In genomic region chr20:8019998-8020247, GRCh38 we compare ENCODE assay signal across 8 cellular contexts. TPM values are rescaled to one million over a fixed set of nuclear protein-coding genes. Genes with fewer than 3 reads are reported as not detected.
DNase-seq lines count a peak whose midpoint lies in the region; ATAC-seq and TF ChIP-seq lines count a peak whose summit lies in the region.

No MANE protein-coding gene starts in this region.

- peak overlapping the region; percentile 37 for H3K27ac ChIP-seq in PC-3 (ENCODE audit: low read length)
- H3K27ac ChIP-seq in fibroblast of lung (ENCODE audit: insufficient read depth, low read length), result peak overlapping the region; percentile 86

- H3K79me2 ChIP-seq in PC-3 (ENCODE audit: low read length) (no peaks in the 10 kb centered on the region), fibroblast of lung (ENCODE audit: control insufficient read depth, insufficient read depth, low read length) (no peaks in the 10 kb centered on the region)

- H3K4me1 Mint-ChIP-seq in Caco-2 (ENCODE audit: low read depth, unreplicated experiment) (no peaks in the 10 kb centered on the region), progenitor cell of endocrine pancreas (ENCODE audit: low read depth) (peaks cover 4% of the 10 kb centered on the region)

- peak overlapping the region; percentile 89 for H2AFZ ChIP-seq in PC-3 (ENCODE audit: low read length)
- no peak overlapping the region for H2AFZ ChIP-seq in fibroblast of lung (ENCODE audit: low read length)

- ATAC-seq in PC-3, result no peak

- H3K36me3 Mint-ChIP-seq in Caco-2 (ENCODE audit: insufficient read depth, unreplicated experiment) (no peaks in the 10 kb centered on the region), progenitor cell of endocrine pancreas (ENCODE audit: insufficient read depth) (no peaks in the 10 kb centered on the region)

- TF ChIP-seq CTCF in Caco-2 (IDR thresholded peaks at IDR 0.05; ENCODE audit: insufficient read depth in 1 of 2, low read depth in 1 of 2, low read length in 1 of 2, severe bottlenecking in 1 of 2, unreplicated experiment in 1 of 2) (no peak), PC-3 (conservative IDR thresholded peaks at IDR 0.05; ENCODE audit: low read depth, low read length) (no peak), fibroblast of lung (conservative IDR thresholded peaks at IDR 0.05 in 1 of 2, IDR thresholded peaks at IDR 0.05 in 1 of 2; ENCODE audit: low read depth in 1 of 2, low read length in 2 of 2) (no peak), progenitor cell of endocrine pancreas (IDR thresholded peaks at IDR 0.05; ENCODE audit: unreplicated experiment) (no peak)

- H3F3A ChIP-seq in PC-3 (ENCODE audit: low read length, unreplicated experiment), result peaks cover 8% of the 10 kb centered on the region

- H3K27ac Mint-ChIP-seq in Caco-2 (ENCODE audit: unreplicated experiment) (no peak overlapping the region), progenitor cell of endocrine pancreas (peak overlapping the region; percentile 93)

- no peaks in the 10 kb centered on the region for H3K27me3 Mint-ChIP-seq in Caco-2 (ENCODE audit: insufficient read depth, unreplicated experiment)
- no peaks in the 10 kb centered on the region for H3K27me3 Mint-ChIP-seq in progenitor cell of endocrine pancreas

- CTCF ChIA-PET in Caco-2 (lab: Charles Lee), result no interaction called here
- CTCF ChIA-PET in PC-3 (lab: Charles Lee), result no interaction called here

- peak overlapping the region; percentile 77 for H3K4me3 Mint-ChIP-seq in Caco-2 (ENCODE audit: unreplicated experiment)
- no peak overlapping the region for H3K4me3 Mint-ChIP-seq in progenitor cell of endocrine pancreas (ENCODE audit: low read depth)

- H3K9me3 Mint-ChIP-seq in Caco-2 (ENCODE audit: unreplicated experiment) (no peaks in the 10 kb centered on the region), progenitor cell of endocrine pancreas (ENCODE audit: low read depth) (no peaks in the 10 kb centered on the region)

- peak overlapping the region; percentile 93 for H3K4me3 ChIP-seq in Caco-2 (ENCODE audit: low read depth, low read length)
- H3K4me3 ChIP-seq in PC-3 (ENCODE audit: low read length), result peak overlapping the region; percentile 79
- peak overlapping the region in 3 of 4 experiments; percentile 67 to 81 (median 72) for H3K4me3 ChIP-seq in fibroblast of lung (replicated peaks in 1 of 4; ENCODE audit: control extremely low read depth in 1 of 4, insufficient read depth in 1 of 4, low read depth in 3 of 4, low read length in 4 of 4)

- no peaks in the 10 kb centered on the region for H3K9me2 ChIP-seq in PC-3 (replicated peaks; ENCODE audit: low read length)

- BruUV-seq in Caco-2 (replicated peaks; lab: Mats Ljungman, UMichigan) (no TSS peak), PC-3 (replicated peaks; lab: Mats Ljungman, UMichigan) (no TSS peak)

- intact Hi-C loops in Caco-2 (cut with micrococcal nuclease; ENCODE audit: unreplicated experiment) (loop anchor here (1.0 kb wide), 2 partner anchors 10 to 53 kb away; no protein-coding TSS in a partner anchor), PC-3 (cut with micrococcal nuclease) (loop anchor here (1.0 to 2.0 kb wide), 2 partner anchors 32 to 39 kb away; no protein-coding TSS in a partner anchor)

- H3K36me3 ChIP-seq in Caco-2 (ENCODE audit: control insufficient read depth, insufficient read depth, low read length) (no peaks in the 10 kb centered on the region), PC-3 (ENCODE audit: low read depth, low read length) (no peaks in the 10 kb centered on the region), fibroblast of lung (ENCODE audit: control insufficient read depth, insufficient read depth, low read length) (no peaks in the 10 kb centered on the region)

- H4K20me1 ChIP-seq in PC-3 (ENCODE audit: low read length) (no peaks in the 10 kb centered on the region), fibroblast of lung (ENCODE audit: control insufficient read depth, extremely low read depth, insufficient read depth, low read length) (no peaks in the 10 kb centered on the region)

- POLR2A ChIA-PET in Caco-2 (lab: Charles Lee) (no interaction called here), PC-3 (lab: Charles Lee; ENCODE audit: unreplicated experiment) (interaction anchor here (0.7 kb wide), 1 partner anchor 1925 kb away, joined by 3 read pairs; no protein-coding TSS in a partner anchor)

- DNase-seq in Caco-2, result no peak
- no peak for DNase-seq in PC-3
- no peak for DNase-seq in fibroblast of lung (ENCODE audit: low read depth in 2 of 2)
- DNase-seq in progenitor cell of endocrine pancreas (ENCODE audit: low spot score, unreplicated experiment), result no peak
- no peak for DNase-seq in DMS79 (lab: John Stamatoyannopoulos, UW)
- DNase-seq in SKM-1 (lab: John Stamatoyannopoulos, UW; ENCODE audit: unreplicated experiment), result no peak
- no peak for DNase-seq in foreskin melanocyte
- no peak for DNase-seq in NCI-H2171 treated with DMSO at 0.1 percent for 48 hours (lab: John Stamatoyannopoulos, UW)

- no peak overlapping the region for H3K9ac ChIP-seq in PC-3 (ENCODE audit: low read length)
- no peak overlapping the region for H3K9ac ChIP-seq in fibroblast of lung (ENCODE audit: insufficient read depth, low read length)

- H3K4me2 ChIP-seq in PC-3 (ENCODE audit: low read length) (peak overlapping the region; percentile 88), fibroblast of lung (ENCODE audit: extremely low read depth, insufficient read depth, low read length) (peak overlapping the region; percentile 26)

- H3K27me3 ChIP-seq in Caco-2 (replicated peaks; ENCODE audit: control insufficient read depth, insufficient read depth, low read length), result no peaks in the 10 kb centered on the region; the same call in 1 of the 2 replicates
- peaks cover 11% of the 10 kb centered on the region for H3K27me3 ChIP-seq in PC-3 (ENCODE audit: low read length)
- no peaks in the 10 kb centered on the region for H3K27me3 ChIP-seq in fibroblast of lung (ENCODE audit: control insufficient read depth, insufficient read depth, low read length)

- H3K4me1 ChIP-seq in Caco-2 (peaks cover 4% of the 10 kb centered on the region; the same call in 1 of the 2 replicates), PC-3 (ENCODE audit: insufficient read depth, low read length) (peaks cover 20% of the 10 kb centered on the region), fibroblast of lung (ENCODE audit: control insufficient read depth, extremely low read depth, insufficient read depth, low read length) (no peaks in the 10 kb centered on the region)

- H3K9me3 ChIP-seq in Caco-2 (no peaks in the 10 kb centered on the region), PC-3 (ENCODE audit: low read length) (no peaks in the 10 kb centered on the region), fibroblast of lung (ENCODE audit: control insufficient read depth, insufficient read depth, low read depth, low read length) (no peaks in the 10 kb centered on the region)

RNA-seq across cellular contexts. Expression of gene TMX4, which starts 0.4 kb away (rescaled TPM):
- total RNA-seq in Caco-2 (2022), result 13.6 and 17.0 TPM in 2 replicates
- 12.3 and 12.4 TPM in 2 replicates for total RNA-seq in PC-3 (2014; rRNA removed)
- total RNA-seq in fibroblast of lung, result 20.5 and 23.6 TPM in 2 replicates
- polyA plus RNA-seq in fibroblast of lung, result 20.5 and 21.2 TPM in 2 replicates
- polyA plus RNA-seq in fibroblast of lung (2012), result 16.4 and 19.7 TPM in 2 replicates
- 7.3 and 12.2 TPM in 2 replicates for polyA minus RNA-seq in fibroblast of lung (ENCODE audit: low replicate concordance)
- 17.8 and 20.3 TPM in 2 replicates for total RNA-seq in progenitor cell of endocrine pancreas
